Comparison of ENCODE assay signal across 8 cellular contexts in the genomic region with DNA sequence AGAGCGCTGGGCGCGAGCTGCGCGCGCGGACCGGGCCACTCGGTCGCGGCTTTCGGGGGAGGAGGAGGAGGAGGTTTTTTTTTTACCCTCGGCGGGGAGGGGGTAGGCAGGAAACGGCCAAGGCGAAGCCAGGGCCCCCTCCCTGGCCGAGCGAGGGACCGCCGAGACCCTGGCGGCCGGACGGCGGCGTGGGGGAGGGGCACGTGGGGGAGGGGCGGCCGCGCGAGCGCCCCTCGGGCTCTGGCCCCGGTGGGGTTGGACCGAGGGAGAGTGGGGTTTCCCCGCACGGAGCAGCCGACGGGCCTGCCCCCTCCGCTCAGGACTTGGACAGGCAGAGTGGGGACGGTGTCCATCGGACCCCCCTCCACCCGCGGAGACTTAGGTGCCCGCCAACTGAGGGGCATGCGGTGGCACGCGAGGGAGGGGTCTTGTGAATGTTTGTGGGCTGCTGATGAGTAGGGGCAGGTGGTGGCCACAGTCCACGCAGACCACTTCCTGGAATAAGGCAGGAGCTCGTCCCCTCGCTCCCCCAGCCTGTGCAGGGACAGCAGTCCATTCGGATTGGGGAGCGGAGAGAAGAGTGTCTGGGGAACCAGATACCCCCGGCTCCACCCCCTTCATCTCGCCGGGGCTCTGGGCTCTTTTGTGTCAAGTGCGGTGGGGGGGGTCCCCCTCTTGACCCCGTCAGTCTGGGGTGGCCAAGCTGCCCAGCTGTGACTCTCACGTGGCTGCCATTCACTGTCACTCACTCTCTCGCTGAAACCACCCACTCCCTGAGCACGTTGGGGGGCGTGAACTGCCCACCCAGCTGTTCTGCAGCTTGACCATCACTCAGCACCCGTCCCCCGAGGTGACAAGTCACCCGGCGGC. TPM values are rescaled to one million over a fixed set of nuclear protein-coding genes. Genes with fewer than 3 reads are reported as not detected.
DNase-seq lines count a peak whose midpoint lies in the region; ATAC-seq and TF ChIP-seq lines count a peak whose summit lies in the region.

No MANE protein-coding gene starts in this region.

- TF ChIP-seq CTCF in activated CD8-positive, alpha-beta T cell treated with anti-CD3 and anti-CD28 coated beads for 36 hours (IDR thresholded peaks at IDR 0.05), result no peak

- H3K27me3 Mint-ChIP-seq in activated CD8-positive, alpha-beta T cell treated with anti-CD3 and anti-CD28 coated beads for 36 hours, result no peaks in the 10 kb centered on the region

- H3K36me3 Mint-ChIP-seq in activated CD8-positive, alpha-beta T cell treated with anti-CD3 and anti-CD28 coated beads for 36 hours (ENCODE audit: low read depth), result peaks cover 18% of the 10 kb centered on the region

- H3K9me3 Mint-ChIP-seq in activated CD8-positive, alpha-beta T cell treated with anti-CD3 and anti-CD28 coated beads for 36 hours, result no peaks in the 10 kb centered on the region

- H3K4me1 ChIP-seq in muscle layer of colon (ENCODE audit: insufficient read depth, low read length), result peaks cover 49% of the 10 kb centered on the region

- POLR2A ChIA-PET in activated CD8-positive, alpha-beta T cell treated with anti-CD3 and anti-CD28 coated beads for 36 hours (lab: Charles Lee), result interaction anchor here (0.7 to 1.8 kb wide), 15 partner anchors 10 to 395 kb away, joined by 3 to 16 read pairs (median 4); a partner anchor contains a TSS

- CTCF ChIA-PET in activated CD8-positive, alpha-beta T cell treated with anti-CD3 and anti-CD28 coated beads for 36 hours (lab: Charles Lee), result interaction anchor here (1.0 to 1.5 kb wide), 3 partner anchors 26 to 51 kb away, joined by 3 to 5 read pairs (median 4); no protein-coding TSS in a partner anchor

- H3K36me3 ChIP-seq in muscle layer of colon (ENCODE audit: insufficient read depth, low read length), result peaks cover 4% of the 10 kb centered on the region

- peak overlapping the region; percentile 95 for H3K27ac ChIP-seq in epithelial cell of prostate
- H3K27ac ChIP-seq in muscle layer of colon (ENCODE audit: low read depth, low read length), result peak overlapping the region; percentile 88
- peak overlapping the region; percentile 83 for H3K27ac ChIP-seq in temporal lobe (ENCODE audit: low read depth, low read length)

- H3K27ac Mint-ChIP-seq in activated CD8-positive, alpha-beta T cell treated with anti-CD3 and anti-CD28 coated beads for 36 hours, result peak overlapping the region; percentile 55

- no peaks in the 10 kb centered on the region for H3K9me3 ChIP-seq in muscle layer of colon (ENCODE audit: low read length)

- DNase-seq in AG08395 (ENCODE audit: low spot score), result peak; percentile 28
- DNase-seq in GM19238 (ENCODE audit: insufficient read length, low spot score), result peak; percentile 65
- DNase-seq in NCI-H226, result peak; percentile 15
- DNase-seq in activated CD8-positive, alpha-beta T cell treated with anti-CD3 and anti-CD28 coated beads for 36 hours, result peak; percentile 70
- no peak for DNase-seq in epithelial cell of prostate (ENCODE audit: low read depth, low spot score)

- peak; percentile 5 for ATAC-seq in activated CD8-positive, alpha-beta T cell treated with anti-CD3 and anti-CD28 coated beads for 36 hours
- no peak for ATAC-seq in HG03520 (IDR thresholded peaks at IDR 0.05; ENCODE audit: unreplicated experiment)

- no peaks in the 10 kb centered on the region for H3K27me3 ChIP-seq in muscle layer of colon (ENCODE audit: control insufficient read depth in 1 of 2, insufficient read depth in 2 of 2, low read length in 2 of 2)

- H3K4me3 Mint-ChIP-seq in activated CD8-positive, alpha-beta T cell treated with anti-CD3 and anti-CD28 coated beads for 36 hours, result no peak overlapping the region

- H3K4me1 Mint-ChIP-seq in activated CD8-positive, alpha-beta T cell treated with anti-CD3 and anti-CD28 coated beads for 36 hours (ENCODE audit: low read depth), result peaks cover 9% of the 10 kb centered on the region

- peak overlapping the region; percentile 65 to 71 for H3K4me3 ChIP-seq in muscle layer of colon (ENCODE audit: low read depth in 1 of 2, low read length in 2 of 2)

- H3K9ac ChIP-seq in muscle layer of colon (ENCODE audit: low read length), result peak overlapping the region; percentile 52

- intact Hi-C loops in activated CD8-positive, alpha-beta T cell treated with anti-CD3 and anti-CD28 coated beads for 36 hours (cut with micrococcal nuclease), result loop anchor here (5.0 kb wide), 1 partner anchor 43 kb away; no protein-coding TSS in a partner anchor

RNA-seq across cellular contexts. Expression of a gene that starts 3.0 kb away (rescaled TPM):
- total RNA-seq in activated CD8-positive, alpha-beta T cell treated with anti-CD3 and anti-CD28 coated beads for 36 hours, result 100 to 1,000 TPM; 130 to 139 TPM
- 285 TPM for total RNA-seq in temporal lobe

RNA-seq across cellular contexts. Expression of a gene that starts 27.8 kb away (rescaled TPM):
- total RNA-seq in activated CD8-positive, alpha-beta T cell treated with anti-CD3 and anti-CD28 coated beads for 36 hours, result 10 to 100 TPM; 13.5 to 16.2 TPM
- 9.6 TPM for total RNA-seq in temporal lobe

RNA-seq across cellular contexts. Expression of a gene that starts 28.2 kb away (rescaled TPM):
- 10 to 100 TPM; 72.8 to 77.2 TPM for total RNA-seq in activated CD8-positive, alpha-beta T cell treated with anti-CD3 and anti-CD28 coated beads for 36 hours
- total RNA-seq in temporal lobe, result 25.8 TPM

RNA-seq across cellular contexts. Expression of a gene that starts 30.5 kb away (rescaled TPM):
- 1 to 10 TPM; 5.1 to 5.2 TPM for total RNA-seq in activated CD8-positive, alpha-beta T cell treated with anti-CD3 and anti-CD28 coated beads for 36 hours
- 10.8 TPM for total RNA-seq in temporal lobe

RNA-seq across cellular contexts. Expression of a gene that starts 30.7 kb away (rescaled TPM):
- 1 to 10 TPM; 2.4 to 2.9 TPM for total RNA-seq in activated CD8-positive, alpha-beta T cell treated with anti-CD3 and anti-CD28 coated beads for 36 hours
- 0.49 TPM for total RNA-seq in temporal lobe
